ENCODE assay signal across 9 cellular contexts in the genomic region with DNA sequence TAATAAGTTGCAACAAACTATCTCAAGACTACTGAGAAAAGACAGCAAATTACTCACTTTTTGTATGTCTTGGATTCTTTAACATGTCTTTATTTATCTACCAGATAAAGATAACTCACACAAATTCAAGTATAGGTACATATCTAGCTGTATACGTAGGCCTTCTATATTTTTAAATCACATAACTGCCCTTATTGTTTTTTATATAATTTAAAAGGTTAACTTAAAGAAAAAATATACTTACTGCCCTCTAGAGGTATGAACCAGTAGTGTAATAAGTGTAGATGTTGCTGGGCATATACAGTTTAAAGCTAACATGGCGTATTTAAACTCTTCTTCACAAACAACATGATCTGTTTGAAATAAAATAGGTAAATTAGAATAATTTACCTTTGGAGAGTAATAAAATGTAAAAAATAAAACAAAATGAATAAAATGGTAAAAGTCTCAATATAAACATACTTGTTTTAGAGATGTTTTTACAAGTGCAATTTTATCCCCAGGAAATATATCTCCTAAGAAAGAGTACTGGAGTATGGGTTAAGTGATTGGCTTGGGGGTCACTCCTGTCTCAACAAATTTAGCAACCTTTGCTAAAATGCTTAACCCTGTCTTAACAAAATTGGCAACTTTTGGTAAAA.
DNase-seq lines count a peak whose midpoint lies in the region; ATAC-seq and TF ChIP-seq lines count a peak whose summit lies in the region.
"Had no signal": no experiment of that assay in that cellular context is flagged by ENCODE, and none has a peak within 500 bp of the region (broad histone marks: within the 10 kb centered on the region; RNA-seq: fewer than 3 reads in every experiment).

No MANE protein-coding gene starts in this region.

- H3K9me3 ChIP-seq in mucosa of descending colon = no peaks in the 10 kb centered on the region

- H3K4me3 ChIP-seq in mucosa of descending colon = no peak overlapping the region

- no peak for TF ChIP-seq CTCF in mucosa of descending colon (IDR thresholded peaks at IDR 0.05)

- H3K36me3 ChIP-seq in mucosa of descending colon (ENCODE audit: low read depth) = no peaks in the 10 kb centered on the region

- intact Hi-C loops in mucosa of descending colon (cut with DNase I, micrococcal nuclease) = no loop called here

- DNase-seq in NCI-H1436 (lab: John Stamatoyannopoulos, UW) = peak; percentile 31
- no peak for DNase-seq in NCI-H1436 treated with DMSO at 0.1 percent for 48 hours (lab: John Stamatoyannopoulos, UW)
- peak; percentile 29 for DNase-seq in KBM-7
- DNase-seq in amniotic epithelial cell (ENCODE audit: low read depth) = peak; percentile 41
- DNase-seq in lung microvascular endothelial cell (ENCODE audit: low read depth in 2 of 2) = peak; percentile 51 to 59
- DNase-seq in inferior parietal cortex (ENCODE audit: extremely low spot score) = no peak
- DNase-seq in mucosa of descending colon = no peak
- DNase-seq: activated naive CD8-positive, alpha-beta T cell treated with anti-CD3 and anti-CD28 coated beads, Interleukin-2, amount 10 ng/mL, durations not matched to agents 7 days and 5 days had no signal

- H3K4me1 ChIP-seq in mucosa of descending colon (ENCODE audit: low read depth) = no peaks in the 10 kb centered on the region

- ATAC-seq in GM21717 (IDR thresholded peaks at IDR 0.05; ENCODE audit: unreplicated experiment) (peak; percentile 86), mucosa of descending colon (no peak)

- in situ Hi-C loops in KBM-7 (cut with MboI; ENCODE audit: low pct_unique_long_range_greater_than_20kb, low sequenced_read_pairs) = loop anchor here (25.0 kb wide), 1 partner anchor 289 kb away; a partner anchor contains a TSS

Comparison
In these comparisons a context has a peak if more than half of its experiments do, and no peak if none do; other contexts are left out.
1. DNase-seq: peak in NCI-H1436 (single experiment), KBM-7 (single experiment), amniotic epithelial cell (single experiment) and lung microvascular endothelial cell (2 of 2); none in NCI-H1436 treated with DMSO at 0.1 percent for 48 hours (single experiment), inferior parietal cortex (single experiment) and mucosa of descending colon (0 of 3).